8 cellular contexts compared by ENCODE assay signal in the genomic region with DNA sequence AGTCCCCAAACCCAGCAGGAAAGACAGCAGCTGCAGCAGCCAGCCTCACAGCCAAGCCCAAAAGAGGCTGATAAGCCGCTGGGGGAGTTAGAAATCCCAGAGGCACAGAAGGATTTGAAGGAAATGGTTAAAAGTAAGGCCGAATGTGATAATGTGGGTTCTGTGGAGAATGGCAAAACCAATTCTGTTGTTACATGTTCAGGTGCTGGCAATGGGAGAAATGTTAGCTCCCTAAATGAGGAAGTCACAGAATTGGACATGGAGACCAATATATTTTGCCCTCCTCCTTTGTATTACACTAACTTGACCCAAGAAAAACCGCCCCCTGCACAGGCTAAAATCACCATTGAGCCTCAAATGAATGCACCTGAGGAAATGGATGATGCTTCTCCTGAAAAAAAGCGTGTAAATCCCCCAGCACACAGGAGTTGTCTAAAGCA. TPM values are rescaled to one million over a fixed set of nuclear protein-coding genes. Genes with fewer than 3 reads are reported as not detected.
DNase-seq lines count a peak whose midpoint lies in the region; ATAC-seq, FAIRE-seq and TF ChIP-seq lines count a peak whose summit lies in the region.

No MANE protein-coding gene starts in this region.

- no peaks in the 10 kb centered on the region for H3K27me3 Mint-ChIP-seq in activated CD8-positive, alpha-beta T cell treated with anti-CD3 and anti-CD28 coated beads for 36 hours
- peaks cover 7% of the 10 kb centered on the region for H3K27me3 Mint-ChIP-seq in stimulated activated naive CD8-positive, alpha-beta T cell treated with anti-CD3 and anti-CD28 coated beads, Interleukin-15, amount 100 ng/mL, for 72 hours

- intact Hi-C loops in activated CD8-positive, alpha-beta T cell treated with anti-CD3 and anti-CD28 coated beads for 36 hours (cut with micrococcal nuclease) = no loop called here

- H3K36me3 Mint-ChIP-seq in activated CD8-positive, alpha-beta T cell treated with anti-CD3 and anti-CD28 coated beads for 36 hours (ENCODE audit: low read depth) = peaks cover 4% of the 10 kb centered on the region

- no peak for TF ChIP-seq POLR2A in H54 (IDR thresholded peaks at IDR 0.05; ENCODE audit: low read depth, low read length)

- DNase-seq in NCI-H2227 (lab: John Stamatoyannopoulos, UW; ENCODE audit: unreplicated experiment) (peak; percentile 26), NCI-H2227 treated with DMSO at 0.1 percent for 48 hours (lab: John Stamatoyannopoulos, UW) (no peak), H54 (ENCODE audit: insufficient read length, low spot score) (no peak), NCI-H1930 (lab: John Stamatoyannopoulos, UW) (no peak), NCI-H226 (no peak)
- DNase-seq in activated CD8-positive, alpha-beta T cell treated with anti-CD3 and anti-CD28 coated beads for 36 hours = no peak
- DNase-seq in stimulated activated naive CD8-positive, alpha-beta T cell treated with anti-CD3 and anti-CD28 coated beads, Interleukin-15, amount 100 ng/mL, for 72 hours = no peak

- peak overlapping the region; percentile 67 for H3K27ac Mint-ChIP-seq in activated CD8-positive, alpha-beta T cell treated with anti-CD3 and anti-CD28 coated beads for 36 hours
- H3K27ac Mint-ChIP-seq in stimulated activated naive CD8-positive, alpha-beta T cell treated with anti-CD3 and anti-CD28 coated beads, Interleukin-15, amount 100 ng/mL, for 72 hours = peak overlapping the region; percentile 71 to 97

- H3K4me3 ChIP-seq in iPS-11a (ENCODE audit: low read depth, low read length) = peak overlapping the region; percentile 69

- H3K9me3 Mint-ChIP-seq in activated CD8-positive, alpha-beta T cell treated with anti-CD3 and anti-CD28 coated beads for 36 hours = peaks cover 21% of the 10 kb centered on the region
- H3K9me3 Mint-ChIP-seq in stimulated activated naive CD8-positive, alpha-beta T cell treated with anti-CD3 and anti-CD28 coated beads, Interleukin-15, amount 100 ng/mL, for 72 hours = peaks cover 5 to 23% of the 10 kb centered on the region in 2 donors

- H3K4me1 Mint-ChIP-seq in activated CD8-positive, alpha-beta T cell treated with anti-CD3 and anti-CD28 coated beads for 36 hours (ENCODE audit: low read depth) = peaks cover 6% of the 10 kb centered on the region
- peaks cover 9% of the 10 kb centered on the region for H3K4me1 Mint-ChIP-seq in stimulated activated naive CD8-positive, alpha-beta T cell treated with anti-CD3 and anti-CD28 coated beads, Interleukin-15, amount 100 ng/mL, for 72 hours

- CTCF ChIA-PET in activated CD8-positive, alpha-beta T cell treated with anti-CD3 and anti-CD28 coated beads for 36 hours (lab: Charles Lee) = interaction anchor here (1.3 to 1.5 kb wide), 2 partner anchors 12 to 179 kb away, joined by 3 to 5 read pairs; no protein-coding TSS in a partner anchor

- peak overlapping the region; percentile 72 for H3K4me3 Mint-ChIP-seq in activated CD8-positive, alpha-beta T cell treated with anti-CD3 and anti-CD28 coated beads for 36 hours
- peak overlapping the region; percentile 95 to 96 for H3K4me3 Mint-ChIP-seq in stimulated activated naive CD8-positive, alpha-beta T cell treated with anti-CD3 and anti-CD28 coated beads, Interleukin-15, amount 100 ng/mL, for 72 hours

- ATAC-seq in activated CD8-positive, alpha-beta T cell treated with anti-CD3 and anti-CD28 coated beads for 36 hours = no peak
- no peak for ATAC-seq in stimulated activated naive CD8-positive, alpha-beta T cell treated with anti-CD3 and anti-CD28 coated beads, Interleukin-15, amount 100 ng/mL, for 72 hours

- POLR2A ChIA-PET in activated CD8-positive, alpha-beta T cell treated with anti-CD3 and anti-CD28 coated beads for 36 hours (lab: Charles Lee) = interaction anchor here (1.2 kb wide), 1 partner anchor 143 kb away, joined by 3 read pairs; no protein-coding TSS in a partner anchor

- FAIRE-seq in H54 (lab: Jason Lieb, UNC) = no peak

- TF ChIP-seq CTCF in activated CD8-positive, alpha-beta T cell treated with anti-CD3 and anti-CD28 coated beads for 36 hours (IDR thresholded peaks at IDR 0.05) = no peak

RNA-seq across cellular contexts. Expression of gene MAP10, which starts 0.9 kb away (rescaled TPM):
- 1 to 10 TPM; 1.3 to 1.5 TPM for total RNA-seq in activated CD8-positive, alpha-beta T cell treated with anti-CD3 and anti-CD28 coated beads for 36 hours
